Comparison of ENCODE assay signal across 9 cellular contexts in genomic region chr3:59480486-59480995, GRCh38.
DNase-seq lines count a peak whose midpoint lies in the region; ATAC-seq lines count a peak whose summit lies in the region.
"Had no signal": no experiment of that assay in that cellular context is flagged by ENCODE, and none has a peak within 500 bp of the region (broad histone marks: within the 10 kb centered on the region; RNA-seq: fewer than 3 reads in every experiment).

No MANE protein-coding gene starts in this region.

- no peaks in the 10 kb centered on the region for H3K27me3 Mint-ChIP-seq in T-cell

- H3K4me1 ChIP-seq in mesodermal cell (ENCODE audit: control insufficient read depth, insufficient read depth, low read length, poor library complexity, severe bottlenecking) = peaks cover 16% of the 10 kb centered on the region

- no peaks in the 10 kb centered on the region for H3K36me3 Mint-ChIP-seq in T-cell

- DNase-seq in T-cell (no peak), NCI-H2081 (lab: John Stamatoyannopoulos, UW) (no peak), NCI-H146 (lab: John Stamatoyannopoulos, UW) (no peak), NCI-H1417 treated with DMSO at 0.1 percent for 48 hours (lab: John Stamatoyannopoulos, UW) (no peak)
- DNase-seq in stimulated activated CD4-positive, alpha-beta T cell treated with anti-CD3 and anti-CD28 coated beads, Interleukin-4, amount 100 ng/mL, for 1 hour = no peak

- H3K27ac Mint-ChIP-seq in T-cell = peak overlapping the region in 1 of 2 donors; percentile 56
- H3K27ac Mint-ChIP-seq: nephron had no signal

- H3K4me3 ChIP-seq in mesodermal cell (ENCODE audit: extremely low read depth, insufficient read depth, low read length, poor library complexity, severe bottlenecking) = no peak overlapping the region

- POLR2A ChIA-PET in T-cell (lab: Charles Lee) = no interaction called here

- H3K4me3 Mint-ChIP-seq in T-cell = peak overlapping the region in 2 of 3 donors; percentile 21 to 51
- H3K4me3 Mint-ChIP-seq: nephron had no signal

- CTCF ChIA-PET in T-cell (lab: Charles Lee) = no interaction called here

- no peaks in the 10 kb centered on the region for H3K9me3 ChIP-seq in mesodermal cell (ENCODE audit: control insufficient read depth, low read length)

- 83 to 100% methylated on average over 1 to 2 of the region's 5 CpGs for WGBS in mesodermal cell (ENCODE audit: insufficient coverage in 2 of 2), 2 experiments

- no peaks in the 10 kb centered on the region for H3K9me3 Mint-ChIP-seq in T-cell

- no peaks in the 10 kb centered on the region for H3K36me3 ChIP-seq in mesodermal cell (ENCODE audit: control insufficient read depth, insufficient read depth, low read length)

- ATAC-seq in GM18498 (IDR thresholded peaks at IDR 0.05; ENCODE audit: unreplicated experiment) (peak; percentile 89), HG02678 (IDR thresholded peaks at IDR 0.05; ENCODE audit: unreplicated experiment) (peak; percentile 85), T-cell (replicated peaks in 1 of 4) (peak; percentile 36 to 86 (median 59))

- H3K4me1 Mint-ChIP-seq in T-cell = peaks cover 6 to 20% (median 10%) of the 10 kb centered on the region in 3 donors

- H3K27ac ChIP-seq in mesodermal cell (ENCODE audit: low read depth, low read length, severe bottlenecking) = peak overlapping the region; percentile 23
